ENCODE assay signal across 1 cellular context in the genomic region with DNA sequence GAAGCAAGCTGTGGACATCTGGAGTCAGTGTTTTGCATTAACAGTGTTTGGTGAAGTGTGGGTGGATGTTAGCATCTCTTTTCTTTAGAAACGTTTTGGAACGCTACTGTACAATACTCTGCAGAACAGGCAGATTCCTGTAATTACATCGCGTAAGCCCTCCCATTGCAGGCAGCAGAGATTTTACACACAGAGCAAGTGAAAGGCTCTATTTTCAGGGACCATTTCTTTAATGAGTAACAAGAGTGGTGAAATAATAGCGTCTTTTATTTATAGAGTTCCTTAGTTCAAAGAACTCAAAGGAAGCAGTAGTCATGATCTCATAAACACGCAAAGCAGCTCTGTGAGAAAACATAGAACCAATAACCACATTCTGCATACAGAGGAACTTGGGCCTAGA.
TF ChIP-seq lines count a peak whose summit lies in the region.

No MANE protein-coding gene starts in this region.

TF ChIP-seq in HepG2, 621 proteins besides CTCF, POLR2A, EP300 and RAD21 (continued from another document):
- TF ChIP-seq, protein P1, sequence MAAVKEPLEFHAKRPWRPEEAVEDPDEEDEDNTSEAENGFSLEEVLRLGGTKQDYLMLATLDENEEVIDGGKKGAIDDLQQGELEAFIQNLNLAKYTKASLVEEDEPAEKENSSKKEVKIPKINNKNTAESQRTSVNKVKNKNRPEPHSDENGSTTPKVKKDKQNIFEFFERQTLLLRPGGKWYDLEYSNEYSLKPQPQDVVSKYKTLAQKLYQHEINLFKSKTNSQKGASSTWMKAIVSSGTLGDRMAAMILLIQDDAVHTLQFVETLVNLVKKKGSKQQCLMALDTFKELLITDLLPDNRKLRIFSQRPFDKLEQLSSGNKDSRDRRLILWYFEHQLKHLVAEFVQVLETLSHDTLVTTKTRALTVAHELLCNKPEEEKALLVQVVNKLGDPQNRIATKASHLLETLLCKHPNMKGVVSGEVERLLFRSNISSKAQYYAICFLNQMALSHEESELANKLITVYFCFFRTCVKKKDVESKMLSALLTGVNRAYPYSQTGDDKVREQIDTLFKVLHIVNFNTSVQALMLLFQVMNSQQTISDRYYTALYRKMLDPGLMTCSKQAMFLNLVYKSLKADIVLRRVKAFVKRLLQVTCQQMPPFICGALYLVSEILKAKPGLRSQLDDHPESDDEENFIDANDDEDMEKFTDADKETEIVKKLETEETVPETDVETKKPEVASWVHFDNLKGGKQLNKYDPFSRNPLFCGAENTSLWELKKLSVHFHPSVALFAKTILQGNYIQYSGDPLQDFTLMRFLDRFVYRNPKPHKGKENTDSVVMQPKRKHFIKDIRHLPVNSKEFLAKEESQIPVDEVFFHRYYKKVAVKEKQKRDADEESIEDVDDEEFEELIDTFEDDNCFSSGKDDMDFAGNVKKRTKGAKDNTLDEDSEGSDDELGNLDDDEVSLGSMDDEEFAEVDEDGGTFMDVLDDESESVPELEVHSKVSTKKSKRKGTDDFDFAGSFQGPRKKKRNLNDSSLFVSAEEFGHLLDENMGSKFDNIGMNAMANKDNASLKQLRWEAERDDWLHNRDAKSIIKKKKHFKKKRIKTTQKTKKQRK (IDR thresholded peaks at IDR 0.05; ENCODE audit: low read length): no peak
- no peak for TF ChIP-seq HMG20B (CRISPR knock-in tag; conservative IDR thresholded peaks at IDR 0.05)
- no peak for TF ChIP-seq KLF9 (CRISPR knock-in tag; IDR thresholded peaks at IDR 0.05; ENCODE audit: low read depth)
- TF ChIP-seq, protein P2, sequence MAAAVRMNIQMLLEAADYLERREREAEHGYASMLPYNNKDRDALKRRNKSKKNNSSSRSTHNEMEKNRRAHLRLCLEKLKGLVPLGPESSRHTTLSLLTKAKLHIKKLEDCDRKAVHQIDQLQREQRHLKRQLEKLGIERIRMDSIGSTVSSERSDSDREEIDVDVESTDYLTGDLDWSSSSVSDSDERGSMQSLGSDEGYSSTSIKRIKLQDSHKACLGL (CRISPR knock-in tag; IDR thresholded peaks at IDR 0.05): no peak
- no peak for TF ChIP-seq ETV5 (CRISPR knock-in tag; IDR thresholded peaks at IDR 0.05; ENCODE audit: borderline replicate concordance)
- TF ChIP-seq RBM39 (IDR thresholded peaks at IDR 0.05; ENCODE audit: low read depth, low read length, poor library complexity, severe bottlenecking): no peak
